ENCODE assay signal across 9 cellular contexts in the genomic region with DNA sequence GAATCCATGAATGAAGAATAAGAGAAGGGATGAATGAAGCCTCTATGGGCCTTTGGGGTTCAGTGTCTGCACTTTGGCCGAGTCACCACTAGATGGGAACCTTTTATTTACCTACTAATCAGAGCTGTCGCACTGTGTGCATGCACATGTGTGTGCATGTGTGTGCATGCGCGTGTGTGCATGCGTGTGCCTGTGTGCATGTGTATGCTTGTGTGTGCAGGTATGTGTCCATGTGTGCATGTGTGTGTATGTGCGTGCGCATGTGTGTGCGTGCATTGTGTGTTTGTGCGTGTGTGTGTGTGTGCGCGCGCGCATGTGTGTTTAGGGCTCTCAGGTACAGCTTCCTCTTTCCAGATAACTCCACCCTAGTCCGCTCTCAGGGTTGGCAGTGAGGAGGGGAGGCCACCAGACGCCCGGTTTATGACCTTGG. TPM values are rescaled to one million over a fixed set of nuclear protein-coding genes. Genes with fewer than 3 reads are reported as not detected.
A peak's percentile ranks its signal among the peaks of the same experiment; 100 is the strongest.
DNase-seq lines count a peak whose midpoint lies in the region; ATAC-seq and TF ChIP-seq lines count a peak whose summit lies in the region.
"Had no signal": no experiment of that assay in that cellular context is flagged by ENCODE, and none has a peak within 500 bp of the region (broad histone marks: within the 10 kb centered on the region; RNA-seq: fewer than 3 reads in every experiment).

No MANE protein-coding gene starts in this region.

- POLR2A ChIA-PET in PC-9 (lab: Charles Lee; ENCODE audit: unreplicated experiment): no interaction called here

- intact Hi-C loops in heart right ventricle (cut with DNase I): no loop called here
- intact Hi-C loops in Right ventricle myocardium superior (cut with DNase I): no loop called here
- intact Hi-C loops in PC-9 (cut with micrococcal nuclease; ENCODE audit: unreplicated experiment): no loop called here
- intact Hi-C loops in esophagus muscularis mucosa (cut with DNase I): no loop called here
- intact Hi-C loops in transverse colon (cut with DNase I; ENCODE audit: low total_unique reads): no loop called here

- H3K27ac ChIP-seq in heart right ventricle: peak overlapping the region in 2 of 10 donors; percentile 35 to 67
- H3K27ac ChIP-seq in PC-9: no peak overlapping the region
- no peak overlapping the region for H3K27ac ChIP-seq in esophagus muscularis mucosa (replicated peaks in 1 of 4)
- H3K27ac ChIP-seq in transverse colon: peak overlapping the region; percentile 8 to 61 (median 43)

- DNase-seq in heart right ventricle: no peak
- DNase-seq in Right ventricle myocardium superior: no peak
- DNase-seq in PC-9: no peak
- DNase-seq in esophagus muscularis mucosa (ENCODE audit: extremely low spot score): no peak
- DNase-seq in transverse colon: no peak
- no peak for DNase-seq in effector CD4-positive, alpha-beta T cell

- no peaks in the 10 kb centered on the region for H4K20me1 ChIP-seq in PC-9 (ENCODE audit: insufficient read depth)

- H3K9me3 ChIP-seq in heart right ventricle (peaks cover 0 to 26% (median 6%) of the 10 kb centered on the region in 11 donors), PC-9 (ENCODE audit: insufficient read depth, low read depth) (no peaks in the 10 kb centered on the region; the same call in 1 of the 2 replicates), esophagus muscularis mucosa (peaks cover 0 to 17% (median 9%) of the 10 kb centered on the region in 4 donors), transverse colon (peaks cover 7 to 9% of the 10 kb centered on the region in 2 donors)

- no peak overlapping the region for H3K4me2 ChIP-seq in PC-9

- peaks cover 15% of the 10 kb centered on the region; the same call in 1 of the 2 replicates for H3F3A ChIP-seq in PC-9 (ENCODE audit: insufficient read depth, low read depth)

- peaks cover 0 to 25% (median 10%) of the 10 kb centered on the region in 7 donors for H3K27me3 ChIP-seq in heart right ventricle
- H3K27me3 ChIP-seq in PC-9 (ENCODE audit: insufficient read depth, low read depth): no peaks in the 10 kb centered on the region
- no peaks in the 10 kb centered on the region for H3K27me3 ChIP-seq in esophagus muscularis mucosa
- no peaks in the 10 kb centered on the region for H3K27me3 ChIP-seq in transverse colon

- no TSS peak for BruUV-seq in PC-9 (replicated peaks; lab: Mats Ljungman, UMichigan)

- TF ChIP-seq EP300 in esophagus muscularis mucosa (IDR thresholded peaks at IDR 0.05): no peak
- TF ChIP-seq EP300 in transverse colon (IDR thresholded peaks at IDR 0.05; ENCODE audit: low read depth): no peak

- H3K9me2 ChIP-seq in PC-9 (ENCODE audit: insufficient read depth): no peaks in the 10 kb centered on the region

- H3K36me3 ChIP-seq in heart right ventricle (no peaks in the 10 kb centered on the region), PC-9 (ENCODE audit: low read depth) (peaks cover 2% of the 10 kb centered on the region; the same call in 1 of the 2 replicates), esophagus muscularis mucosa (no peaks in the 10 kb centered on the region), transverse colon (no peaks in the 10 kb centered on the region)

- no peak overlapping the region for H3K4me3 ChIP-seq in heart right ventricle
- no peak overlapping the region for H3K4me3 ChIP-seq in PC-9
- no peak overlapping the region for H3K4me3 ChIP-seq in esophagus muscularis mucosa
- no peak overlapping the region for H3K4me3 ChIP-seq in transverse colon

- H3K79me2 ChIP-seq in PC-9 (ENCODE audit: low read depth): peaks cover 7% of the 10 kb centered on the region; the same call in 1 of the 2 replicates

- 90 to 92% methylated on average over 16 of the region's 16 CpGs for WGBS in heart right ventricle, 2 donors
- 86% methylated on average over 16 of the region's 16 CpGs for WGBS in esophagus muscularis mucosa
- 82 to 93% methylated on average over 3 to 16 of the region's 16 CpGs for WGBS in transverse colon (ENCODE audit: low coverage in 1 of 2), 2 donors

- TF ChIP-seq CTCF in heart right ventricle (IDR thresholded peaks at IDR 0.05): peak in 5 of 9 donors; percentile 18 to 44 (median 28)
- peak; percentile 64; the same call in 1 of the 2 replicates for TF ChIP-seq CTCF in PC-9 (conservative IDR thresholded peaks at IDR 0.05)
- peak; percentile 16 to 28 (median 24) for TF ChIP-seq CTCF in esophagus muscularis mucosa (IDR thresholded peaks at IDR 0.05)
- TF ChIP-seq CTCF in transverse colon (IDR thresholded peaks at IDR 0.05): peak in 4 of 5 experiments; percentile 23 to 49 (median 28)

- in situ Hi-C loops in transverse colon (cut with MboI; ENCODE audit: low pct_ligation_motif_present in 1 of 4, low pct_unique_long_range_greater_than_20kb in 1 of 4, low sequenced_read_pairs in 3 of 4): loop anchor here in 1 of 4 donors (25.0 kb wide), 1 partner anchor 253 kb away; a partner anchor contains a TSS

- CTCF ChIA-PET in PC-9 (lab: Charles Lee): interaction anchor here (0.9 to 1.0 kb wide), 2 partner anchors 22 to 30 kb away, joined by 3 to 5 read pairs; no protein-coding TSS in a partner anchor

- no peak for TF ChIP-seq POLR2A in esophagus muscularis mucosa (IDR thresholded peaks at IDR 0.05; ENCODE audit: low read depth)
- TF ChIP-seq POLR2A in transverse colon (IDR thresholded peaks at IDR 0.05): no peak

- H3K4me1 ChIP-seq in heart right ventricle (peaks cover 0 to 13% (median 6%) of the 10 kb centered on the region in 9 donors), PC-9 (replicated peaks; ENCODE audit: insufficient read depth) (peaks cover under 1% of the 10 kb centered on the region; the same call in 1 of the 2 replicates), esophagus muscularis mucosa (peaks cover 0 to 24% (median 20%) of the 10 kb centered on the region in 4 donors), transverse colon (peaks cover 0 to 15% (median 0%) of the 10 kb centered on the region in 4 donors)

- ATAC-seq in heart right ventricle: peak in 1 of 8 donors; percentile 18
- no peak for ATAC-seq in Right ventricle myocardium superior (ENCODE audit: poor library complexity)
- ATAC-seq in GM19328 (IDR thresholded peaks at IDR 0.05; ENCODE audit: unreplicated experiment): no peak
- ATAC-seq in GM19463 (IDR thresholded peaks at IDR 0.05; ENCODE audit: unreplicated experiment): no peak

- no peak overlapping the region for H2AFZ ChIP-seq in PC-9

RNA-seq across cellular contexts. Expression of a gene that starts 20.4 kb away (rescaled TPM):
- total RNA-seq in heart right ventricle (1 to 10 TPM in 8 of 10 donors, under 1 TPM in 2; 0.42 to 4.0 (median 1.9) TPM), Right ventricle myocardium superior (2.2 TPM), PC-9 (2021) (9.4 and 11.9 TPM in 2 replicates), esophagus muscularis mucosa (10 to 100 TPM; 12.2 to 27.9 (median 14.4) TPM), transverse colon (10 to 100 TPM in 1 of 4 donors, 1 to 10 TPM in 3; 4.3 to 15.3 (median 5.8) TPM)
- under 1 TPM; 0.16 to 0.59 TPM for polyA plus RNA-seq in heart right ventricle

RNA-seq across cellular contexts. Expression of a gene that starts 20.8 kb away (rescaled TPM):
- not detected for total RNA-seq in heart right ventricle
- not detected for polyA plus RNA-seq in heart right ventricle
- not detected for total RNA-seq in Right ventricle myocardium superior
- total RNA-seq in PC-9 (2021): 0.48 and 0.55 TPM in 2 replicates
- under 1 TPM in 3 of 4 donors, not detected in 1; 0.33 to 0.42 (median 0.40) TPM for total RNA-seq in esophagus muscularis mucosa
- 1 to 10 TPM in 1 of 4 donors, under 1 TPM in 2, not detected in 1; 0.14 to 4.1 (median 0.16) TPM for total RNA-seq in transverse colon

RNA-seq across cellular contexts. Expression of a gene that starts 26.4 kb away (rescaled TPM):
- total RNA-seq in heart right ventricle (not detected), Right ventricle myocardium superior (not detected), PC-9 (2021) (0.20 TPM in 1 of 2 replicates, not detected in the other), esophagus muscularis mucosa (not detected), transverse colon (under 1 TPM in 1 of 4 donors, not detected in 3; 0.32 TPM)
- not detected for polyA plus RNA-seq in heart right ventricle
- total RNA-seq: activated CD8-positive, alpha-beta memory T cell treated with anti-CD3 and anti-CD28 coated beads for 36 hours had no signal

RNA-seq across cellular contexts. Expression of a gene that starts 46.2 kb away (rescaled TPM):
- total RNA-seq in heart right ventricle (1 to 10 TPM in 1 of 10 donors, not detected in 9; 1.1 TPM), Right ventricle myocardium superior (not detected), PC-9 (2021) (not detected in 2 replicates), esophagus muscularis mucosa (not detected), transverse colon (under 1 TPM in 1 of 4 donors, not detected in 3; 0.16 TPM)
- not detected for polyA plus RNA-seq in heart right ventricle
- total RNA-seq: activated CD8-positive, alpha-beta memory T cell treated with anti-CD3 and anti-CD28 coated beads for 36 hours had no signal

Comparison
In these comparisons a context has a peak if more than half of its experiments do, and no peak if none do; other contexts are left out.
1. H3K27ac ChIP-seq: peak in transverse colon (4 of 4); none in PC-9 (single experiment) and esophagus muscularis mucosa (0 of 4).
2. Peak in every context shown above with its lines, with median percentiles within 50 percentile points of each other: CTCF ChIP-seq.